In genomic region chr21:35400233-35400939, GRCh38 we compare ENCODE assay signal across 8 cellular contexts.
DNase-seq lines count a peak whose midpoint lies in the region; ATAC-seq, FAIRE-seq and TF ChIP-seq lines count a peak whose summit lies in the region.

No MANE protein-coding gene starts in this region.

- no peaks in the 10 kb centered on the region for H4K20me1 ChIP-seq in GM12878 (ENCODE audit: control insufficient read depth, insufficient read depth)

- 16% methylated on average over 8 of the region's 8 CpGs for WGBS in GM12878 (ENCODE audit: insufficient coverage, insufficient replicate concordance, low lambda C conversion rate, missing lambda C conversion rate)

- peak; percentile 11 for DNase-seq in activated naive CD4-positive, alpha-beta T cell treated with Interleukin-2 at 50 U/mL for 16 hours
- no peak for DNase-seq in activated naive CD4-positive, alpha-beta T cell (lab: John Stamatoyannopoulos, UW)
- DNase-seq in NAMALWA (ENCODE audit: low spot score) (peak; percentile 86), SIG-M5 treated with dmso at 0.1 percent for 504 hours (lab: John Stamatoyannopoulos, UW; ENCODE audit: unreplicated experiment) (peak; percentile 78), GM12878 (ENCODE audit: low read depth, low spot score) (peak; percentile 19), inferior parietal cortex (ENCODE audit: extremely low spot score) (peak; percentile 49)
- DNase-seq in stimulated activated CD4-positive, alpha-beta T cell treated with anti-CD3 and anti-CD28 coated beads, TNF-alpha, amount 100 ng/mL, for 24 hours (ENCODE audit: low read depth in 3 of 3): peak in 2 of 3 experiments; percentile 5 to 31

- no peaks in the 10 kb centered on the region for H3K4me1 ChIP-seq in GM12878 (ENCODE audit: control insufficient read depth, insufficient read depth, low read length)

- peak; percentile 92 for TF ChIP-seq RAD21 in GM12878 (IDR thresholded peaks at IDR 0.05; ENCODE audit: insufficient read depth, low read depth, low read length)

- no peak overlapping the region for H3K27ac ChIP-seq in GM12878 (ENCODE audit: control insufficient read depth, insufficient read depth)

- H3K4me2 ChIP-seq in GM12878 (ENCODE audit: control insufficient read depth, insufficient read depth): no peak overlapping the region

- peak; percentile 83 for FAIRE-seq in GM12878 (lab: Jason Lieb, UNC)

- BruUV-seq in GM12878 (replicated peaks; lab: Mats Ljungman, UMichigan): no TSS peak

- no peak for TF ChIP-seq POLR2A in GM12878 (IDR thresholded peaks at IDR 0.05; ENCODE audit: low read depth, low read length)

- ATAC-seq in GM12878: peak; percentile 71
- no peak for ATAC-seq in HG02840 (IDR thresholded peaks at IDR 0.05; ENCODE audit: low FRiP score, unreplicated experiment)

- peak; percentile 35 to 72 (median 53); a peak in 5 of 6 replicates for TF ChIP-seq CTCF in GM12878 (IDR thresholded peaks at IDR 0.05 in 2 of 3, conservative IDR thresholded peaks at IDR 0.05 in 1 of 3; ENCODE audit: control insufficient read depth in 2 of 3, extremely low read depth in 1 of 3, insufficient read depth in 1 of 3, low read depth in 3 of 3, low read length in 3 of 3)

- intact Hi-C loops in GM12878 (cut with micrococcal nuclease; ENCODE audit: unreplicated experiment): loop anchor here (1.0 to 2.0 kb wide), 3 partner anchors 510 to 656 kb away; no protein-coding TSS in a partner anchor

- no peak for TF ChIP-seq EP300 in GM12878 (IDR thresholded peaks at IDR 0.05; ENCODE audit: borderline replicate concordance in 1 of 2, control insufficient read depth in 1 of 2, low read depth in 2 of 2, low read length in 2 of 2)

- CTCF ChIA-PET in GM12878 (lab: Yijun Ruan, JAX): interaction anchor here (0.6 to 2.9 kb wide), 8 partner anchors 10 to 707 kb away, joined by 3 to 21 read pairs (median 5); no protein-coding TSS in a partner anchor

- no peak overlapping the region for H2AFZ ChIP-seq in GM12878 (ENCODE audit: control insufficient read depth, low read depth, low read length)

- no peaks in the 10 kb centered on the region for H3K79me2 ChIP-seq in GM12878 (ENCODE audit: control insufficient read depth, insufficient read depth, low read length)

- POLR2A ChIA-PET in GM12878 (lab: Charles Lee): no interaction called here

- no peaks in the 10 kb centered on the region for H3K36me3 ChIP-seq in GM12878 (ENCODE audit: control insufficient read depth in 2 of 2, insufficient read depth in 2 of 2, low read length in 1 of 2)

- peaks cover 0 to 3% of the 10 kb centered on the region in 2 experiments; a peak in 3 of 4 replicates for H3K27me3 ChIP-seq in GM12878 (replicated peaks in 1 of 2; ENCODE audit: control insufficient read depth in 2 of 2, insufficient read depth in 2 of 2, low read length in 1 of 2)

- H3K4me3 ChIP-seq in GM12878: no peak overlapping the region

- SMC1A ChIA-PET in GM12878 (lab: Charles Lee; ENCODE audit: uncharacterized antibody, unreplicated experiment): interaction anchor here (0.6 to 1.8 kb wide), 8 partner anchors 508 to 670 kb away, joined by 3 to 5 read pairs (median 3); no protein-coding TSS in a partner anchor

- in situ Hi-C loops in GM12878 (cut with MboI): loop anchor here (10.0 kb wide), 1 partner anchor 656 kb away; no protein-coding TSS in a partner anchor

- RAD21 ChIA-PET in GM12878 (lab: Charles Lee; ENCODE audit: unreplicated experiment): interaction anchor here (0.7 to 2.1 kb wide), 10 partner anchors 85 to 712 kb away, joined by 3 to 10 read pairs (median 4); no protein-coding TSS in a partner anchor

- no peaks in the 10 kb centered on the region for H3K9me3 ChIP-seq in GM12878 (replicated peaks; ENCODE audit: control insufficient read depth, insufficient read depth, low read length)

- no peak overlapping the region for H3K9ac ChIP-seq in GM12878 (ENCODE audit: control insufficient read depth, insufficient read depth, low read length)

TF ChIP-seq in GM12878, 131 proteins besides CTCF, POLR2A, EP300 and RAD21:
- TF ChIP-seq SMC3 (IDR thresholded peaks at IDR 0.05; ENCODE audit: borderline replicate concordance, low read length) (peak; percentile 77; the same call in 1 of the 2 replicates), RCOR1 (conservative IDR thresholded peaks at IDR 0.05; ENCODE audit: low read depth, low read length) (no peak), POLR2AphosphoS2 (IDR thresholded peaks at IDR 0.05; ENCODE audit: low read depth, low read length) (no peak), MTA2 (IDR thresholded peaks at IDR 0.05; ENCODE audit: low read depth) (no peak), PML (IDR thresholded peaks at IDR 0.05; ENCODE audit: low read length) (no peak)

Comparison
In these comparisons a context has a peak if more than half of its experiments do, and no peak if none do; other contexts are left out.
1. DNase-seq: peak in activated naive CD4-positive, alpha-beta T cell treated with Interleukin-2 at 50 U/mL for 16 hours (single experiment), NAMALWA (single experiment), SIG-M5 treated with dmso at 0.1 percent for 504 hours (single experiment), GM12878 (single experiment), inferior parietal cortex (single experiment) and stimulated activated CD4-positive, alpha-beta T cell treated with anti-CD3 and anti-CD28 coated beads, TNF-alpha, amount 100 ng/mL, for 24 hours (2 of 3); none in activated naive CD4-positive, alpha-beta T cell (0 of 4).